8 cellular contexts compared by ENCODE assay signal in genomic region chr17:74775409-74776043, GRCh38. TPM values are rescaled to one million over a fixed set of nuclear protein-coding genes. Genes with fewer than 3 reads are reported as not detected.
DNase-seq lines count a peak whose midpoint lies in the region; ATAC-seq and TF ChIP-seq lines count a peak whose summit lies in the region.

No MANE protein-coding gene starts in this region.

- DNase-seq in Caco-2 (no peak), PC-3 (no peak), epithelial cell of prostate (ENCODE audit: low read depth, low spot score) (no peak), ovary (no peak), middle frontal gyrus (ENCODE audit: extremely low spot score, low spot score) (no peak), SK-N-DZ (ENCODE audit: low spot score) (no peak)
- no peak for DNase-seq in activated CD4-positive, CD25-positive, alpha-beta regulatory T cell treated with anti-CD3 and anti-CD28 coated beads, Interleukin-2, amount 50 U/mL, for 72 hours
- DNase-seq in activated CD4-positive, CD25-positive, alpha-beta regulatory T cell (lab: John Stamatoyannopoulos, UW): no peak

- no peaks in the 10 kb centered on the region for H3K9me3 Mint-ChIP-seq in Caco-2 (ENCODE audit: unreplicated experiment)

- WGBS in ovary, 3 donors: 30 to 32% (median 31%) methylated on average over 12 of the region's 12 CpGs

- no peaks in the 10 kb centered on the region for H3F3A ChIP-seq in PC-3 (ENCODE audit: low read length, unreplicated experiment)

- peaks cover 62% of the 10 kb centered on the region for H3K36me3 Mint-ChIP-seq in Caco-2 (ENCODE audit: insufficient read depth, unreplicated experiment)

- H3K36me3 ChIP-seq in Caco-2 (ENCODE audit: control insufficient read depth, insufficient read depth, low read length) (peaks cover 12% of the 10 kb centered on the region), PC-3 (ENCODE audit: low read depth, low read length) (peaks cover 34% of the 10 kb centered on the region), ovary (no peaks in the 10 kb centered on the region)

- peaks cover 28% of the 10 kb centered on the region for H3K4me1 Mint-ChIP-seq in Caco-2 (ENCODE audit: low read depth, unreplicated experiment)

- CTCF ChIA-PET in Caco-2 (lab: Charles Lee) (interaction anchor here (0.6 to 4.8 kb wide), 10 partner anchors 10 to 210 kb away, joined by 3 to 26 read pairs (median 11); partner anchors contain the start of gene RAB37), PC-3 (lab: Charles Lee) (interaction anchor here (1.0 to 1.2 kb wide), 2 partner anchors 31 to 39 kb away, joined by 3 read pairs; partner anchors contain the start of gene RAB37)

- peak overlapping the region; percentile 97 for H3K4me3 Mint-ChIP-seq in Caco-2 (ENCODE audit: unreplicated experiment)

- TF ChIP-seq EP300 in ovary (IDR thresholded peaks at IDR 0.05): no peak

- peak overlapping the region; percentile 95 for H3K27ac Mint-ChIP-seq in Caco-2 (ENCODE audit: unreplicated experiment)

- H3K79me2 ChIP-seq in PC-3 (ENCODE audit: low read length): peaks cover 40% of the 10 kb centered on the region

- H3K27ac ChIP-seq in PC-3 (ENCODE audit: low read length) (peak overlapping the region; percentile 53), epithelial cell of prostate (peak overlapping the region; percentile 59), ovary (peak overlapping the region in 1 of 2 donors; percentile 54)

- POLR2A ChIA-PET in Caco-2 (lab: Charles Lee): interaction anchor here (0.5 to 1.6 kb wide), 4 partner anchors 16 to 125 kb away, joined by 5 to 17 read pairs (median 8); partner anchors contain the start of gene FDXR
- POLR2A ChIA-PET in PC-3 (lab: Charles Lee; ENCODE audit: unreplicated experiment): no interaction called here

- no peak for TF ChIP-seq POLR2A in ovary (IDR thresholded peaks at IDR 0.05)

- intact Hi-C loops in Caco-2 (cut with micrococcal nuclease; ENCODE audit: unreplicated experiment) (loop anchor here (2.0 kb wide), 1 partner anchor 15 kb away; no protein-coding TSS in a partner anchor), PC-3 (cut with micrococcal nuclease) (loop anchor here (2.0 kb wide), 1 partner anchor 27 kb away; the partner anchor contains the start of gene NHERF1), ovary (cut with DNase I) (no loop called here)

- H3K9me3 ChIP-seq in Caco-2 (no peaks in the 10 kb centered on the region), PC-3 (ENCODE audit: low read length) (no peaks in the 10 kb centered on the region), ovary (no peaks in the 10 kb centered on the region)

- H3K4me1 ChIP-seq in Caco-2: peaks cover 32% of the 10 kb centered on the region
- H3K4me1 ChIP-seq in PC-3 (ENCODE audit: insufficient read depth, low read length): peaks cover 20% of the 10 kb centered on the region
- H3K4me1 ChIP-seq in ovary (ENCODE audit: insufficient read depth): peaks cover 7% of the 10 kb centered on the region

- peak overlapping the region; percentile 94 for H3K9ac ChIP-seq in PC-3 (ENCODE audit: low read length)

- H3K4me3 ChIP-seq in Caco-2 (ENCODE audit: low read depth, low read length) (peak overlapping the region; percentile 80), PC-3 (ENCODE audit: low read length) (peak overlapping the region; percentile 83), ovary (peak overlapping the region; percentile 97)

- peak overlapping the region; percentile 97 for H3K4me2 ChIP-seq in PC-3 (ENCODE audit: low read length)

- H3K9me2 ChIP-seq in PC-3 (replicated peaks; ENCODE audit: low read length): no peaks in the 10 kb centered on the region

- TF ChIP-seq CTCF in Caco-2 (IDR thresholded peaks at IDR 0.05; ENCODE audit: insufficient read depth in 1 of 2, low read depth in 1 of 2, low read length in 1 of 2, severe bottlenecking in 1 of 2, unreplicated experiment in 1 of 2) (no peak), PC-3 (conservative IDR thresholded peaks at IDR 0.05; ENCODE audit: low read depth, low read length) (no peak), ovary (IDR thresholded peaks at IDR 0.05) (no peak)

- no peaks in the 10 kb centered on the region for H3K27me3 Mint-ChIP-seq in Caco-2 (ENCODE audit: insufficient read depth, unreplicated experiment)

- peak; percentile 7; the same call in 1 of the 2 replicates for ATAC-seq in PC-3

- H4K20me1 ChIP-seq in PC-3 (ENCODE audit: low read length): no peaks in the 10 kb centered on the region

- H2AFZ ChIP-seq in PC-3 (ENCODE audit: low read length): peak overlapping the region; percentile 83

- no peaks in the 10 kb centered on the region for H3K27me3 ChIP-seq in Caco-2 (replicated peaks; ENCODE audit: control insufficient read depth, insufficient read depth, low read length)
- no peaks in the 10 kb centered on the region for H3K27me3 ChIP-seq in PC-3 (ENCODE audit: low read length)
- no peaks in the 10 kb centered on the region for H3K27me3 ChIP-seq in ovary

- BruUV-seq in Caco-2 (replicated peaks; lab: Mats Ljungman, UMichigan) (TSS peak; percentile 83), PC-3 (replicated peaks; lab: Mats Ljungman, UMichigan) (TSS peak; percentile 80)

RNA-seq across cellular contexts. Expression of gene NAT9, which starts 0.6 kb away (rescaled TPM):
- total RNA-seq in Caco-2 (2022): 84.5 and 89.5 TPM in 2 replicates
- 47.2 and 55.4 TPM in 2 replicates for total RNA-seq in PC-3 (2014; rRNA removed)
- 10 to 100 TPM; 24.7 to 87.0 (median 56.8) TPM for total RNA-seq in ovary
- 10 to 100 TPM; 19.7 to 44.8 TPM for polyA plus RNA-seq in ovary
- polyA plus RNA-seq in SK-N-DZ (2014; cell fraction: cytosol; rRNA removed): 71.2 and 88.7 TPM in 2 replicates
- 564 and 609 TPM in 2 replicates for polyA plus RNA-seq in SK-N-DZ (2014; cell fraction: nucleus; rRNA removed)

RNA-seq across cellular contexts. Expression of gene NHERF1, which starts 27.1 kb away (rescaled TPM):
- total RNA-seq in Caco-2 (2022): 204 and 218 TPM in 2 replicates
- total RNA-seq in PC-3 (2014; rRNA removed): 75.0 and 116 TPM in 2 replicates
- 100 to 1,000 TPM in 1 of 7 donors, 10 to 100 TPM in 6; 12.1 to 101 (median 21.7) TPM for total RNA-seq in ovary
- polyA plus RNA-seq in ovary: 10 to 100 TPM; 13.9 to 21.0 TPM
- polyA plus RNA-seq in SK-N-DZ (2014; cell fraction: cytosol; rRNA removed): 25.8 and 39.1 TPM in 2 replicates
- 15.7 and 16.5 TPM in 2 replicates for polyA plus RNA-seq in SK-N-DZ (2014; cell fraction: nucleus; rRNA removed)

RNA-seq across cellular contexts. Expression of gene RAB37, which starts 38.5 kb away (rescaled TPM):
- total RNA-seq in Caco-2 (2022) (12.3 and 14.8 TPM in 2 replicates), PC-3 (2014; rRNA removed) (0.17 and 0.66 TPM in 2 replicates), ovary (under 1 TPM in 5 of 7 donors, not detected in 2; 0.45 to 0.72 (median 0.57) TPM)
- polyA plus RNA-seq in ovary: 1 to 10 TPM in 1 of 2 donors, under 1 TPM in 1; 0.58 to 2.4 TPM
- 0.08 and 0.16 TPM in 2 replicates for polyA plus RNA-seq in SK-N-DZ (2014; cell fraction: cytosol; rRNA removed)
- 0.30 TPM in 2 replicates for polyA plus RNA-seq in SK-N-DZ (2014; cell fraction: nucleus; rRNA removed)

Comparison
In these comparisons a context has a peak if more than half of its experiments do, and no peak if none do; other contexts are left out.
1. intact Hi-C loops: an anchor here in Caco-2 (2.0 kb wide) and PC-3 (2.0 kb wide); none called in ovary.